ENCODE assay signal across 21 cellular contexts in the genomic region with DNA sequence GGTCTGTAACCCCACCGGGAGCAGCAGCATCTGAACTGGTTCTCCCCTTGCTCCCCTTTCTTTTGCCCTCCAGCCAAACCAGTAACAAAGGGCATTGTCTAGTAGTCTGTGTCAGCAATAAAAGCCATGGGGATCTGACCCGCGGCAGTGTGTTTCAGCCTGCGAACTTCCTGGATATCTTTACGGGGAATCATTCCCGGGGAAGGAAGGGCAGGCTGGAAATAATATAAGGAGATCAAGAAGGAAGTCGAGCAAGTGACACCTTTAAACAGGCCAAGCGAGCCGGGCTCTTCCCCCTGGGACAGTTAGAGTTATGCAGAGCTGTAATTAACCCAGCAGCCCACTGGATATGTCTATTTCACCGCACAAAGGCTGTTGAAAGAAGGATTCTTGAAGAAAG.
DNase-seq lines count a peak whose midpoint lies in the region; FAIRE-seq and TF ChIP-seq lines count a peak whose summit lies in the region.
"Had no signal": no experiment of that assay in that cellular context is flagged by ENCODE, and none has a peak within 500 bp of the region (broad histone marks: within the 10 kb centered on the region; RNA-seq: fewer than 3 reads in every experiment).

No MANE protein-coding gene starts in this region.

- no peak for TF ChIP-seq CTCF in nephron progenitor cell (IDR thresholded peaks at IDR 0.05)

- no peaks in the 10 kb centered on the region for H3K27me3 ChIP-seq in small intestine (ENCODE audit: control insufficient read depth in 2 of 2, insufficient read depth in 2 of 2, low read length in 2 of 2)
- H3K27me3 ChIP-seq: SJCRH30 had no signal

- no peak for FAIRE-seq in small intestine (lab: Jason Lieb, UNC)
- FAIRE-seq: G401.6, GM12892, H54 had no signal

- no peak overlapping the region for H3K27ac ChIP-seq in small intestine (ENCODE audit: low read depth in 1 of 2, low read length in 1 of 2)
- H3K27ac ChIP-seq: KMS-11, SJCRH30 had no signal

- H3K27me3 Mint-ChIP-seq in nephron progenitor cell (ENCODE audit: low read depth, poor library complexity) = peaks cover 12% of the 10 kb centered on the region
- H3K27me3 Mint-ChIP-seq: CD4-positive, alpha-beta memory T cell had no signal

- H3K4me1 Mint-ChIP-seq in nephron progenitor cell = peaks cover 84% of the 10 kb centered on the region

- H3K9me3 ChIP-seq in small intestine (ENCODE audit: control insufficient read depth, low read depth) = no peaks in the 10 kb centered on the region
- H3K9me3 ChIP-seq: SJCRH30 had no signal

- peak overlapping the region; percentile 55 for H3K27ac Mint-ChIP-seq in nephron progenitor cell

- H3K4me3 Mint-ChIP-seq in nephron progenitor cell = no peak overlapping the region
- H3K4me3 Mint-ChIP-seq: CD4-positive, alpha-beta memory T cell had no signal

- 26 to 58% (median 43%) methylated on average over 10 of the region's 10 CpGs for WGBS in small intestine, 3 donors

- peaks cover 23% of the 10 kb centered on the region for H3K36me3 Mint-ChIP-seq in nephron progenitor cell (ENCODE audit: low read depth)
- H3K36me3 Mint-ChIP-seq: CD4-positive, alpha-beta memory T cell had no signal

- H3K4me1 ChIP-seq in small intestine (ENCODE audit: control insufficient read depth in 2 of 2, insufficient read depth in 1 of 2, low read depth in 1 of 2, low read length in 1 of 2) = no peaks in the 10 kb centered on the region
- H3K4me1 ChIP-seq: SJCRH30 had no signal

- no peaks in the 10 kb centered on the region for H3K9me3 Mint-ChIP-seq in nephron progenitor cell

- no peak overlapping the region for H3K4me3 ChIP-seq in small intestine (ENCODE audit: low read depth in 1 of 2, low read length in 2 of 2)
- H3K4me3 ChIP-seq: SJCRH30 had no signal

- no peaks in the 10 kb centered on the region for H3K36me3 ChIP-seq in small intestine (ENCODE audit: control insufficient read depth in 2 of 2, insufficient read depth in 2 of 2, low read length in 2 of 2)
- H3K36me3 ChIP-seq: SJCRH30 had no signal

- DNase-seq in NCI-H2227 (lab: John Stamatoyannopoulos, UW; ENCODE audit: unreplicated experiment) (peak; percentile 21), globus pallidus (ENCODE audit: low spot score) (peak; percentile 18), nephron progenitor cell (no peak), small intestine (peak; percentile 37), DMS79 (lab: John Stamatoyannopoulos, UW) (no peak), SHP77 treated with DMSO at 0.1 percent for 48 hours (lab: John Stamatoyannopoulos, UW) (no peak), NCI-H82 treated with DMSO at 0.1 percent for 48 hours (lab: John Stamatoyannopoulos, UW; ENCODE audit: unreplicated experiment) (no peak)
- DNase-seq: CD4-positive, alpha-beta memory T cell; DMS153; IMR-90; NCI-H1105; NCI-H146; NCI-H2029 treated with DMSO at 0.1 percent for 48 hours; NCI-H510A; NCI-H748 treated with DMSO at 0.1 percent for 48 hours; NK-92 treated with Interleukin-12 subunit alpha and Interleukin-12 subunit beta, amount 100 ng/mL, for 24 hours; SJCRH30 had no signal

Comparison
In these comparisons a context has a peak if more than half of its experiments do, and no peak if none do; other contexts are left out.
1. DNase-seq: peak in NCI-H2227 (single experiment), globus pallidus (single experiment) and small intestine (single experiment); none in nephron progenitor cell (single experiment), DMS79 (single experiment), SHP77 treated with DMSO at 0.1 percent for 48 hours (single experiment) and NCI-H82 treated with DMSO at 0.1 percent for 48 hours (single experiment).